10 cellular contexts compared by ENCODE assay signal in the genomic region with DNA sequence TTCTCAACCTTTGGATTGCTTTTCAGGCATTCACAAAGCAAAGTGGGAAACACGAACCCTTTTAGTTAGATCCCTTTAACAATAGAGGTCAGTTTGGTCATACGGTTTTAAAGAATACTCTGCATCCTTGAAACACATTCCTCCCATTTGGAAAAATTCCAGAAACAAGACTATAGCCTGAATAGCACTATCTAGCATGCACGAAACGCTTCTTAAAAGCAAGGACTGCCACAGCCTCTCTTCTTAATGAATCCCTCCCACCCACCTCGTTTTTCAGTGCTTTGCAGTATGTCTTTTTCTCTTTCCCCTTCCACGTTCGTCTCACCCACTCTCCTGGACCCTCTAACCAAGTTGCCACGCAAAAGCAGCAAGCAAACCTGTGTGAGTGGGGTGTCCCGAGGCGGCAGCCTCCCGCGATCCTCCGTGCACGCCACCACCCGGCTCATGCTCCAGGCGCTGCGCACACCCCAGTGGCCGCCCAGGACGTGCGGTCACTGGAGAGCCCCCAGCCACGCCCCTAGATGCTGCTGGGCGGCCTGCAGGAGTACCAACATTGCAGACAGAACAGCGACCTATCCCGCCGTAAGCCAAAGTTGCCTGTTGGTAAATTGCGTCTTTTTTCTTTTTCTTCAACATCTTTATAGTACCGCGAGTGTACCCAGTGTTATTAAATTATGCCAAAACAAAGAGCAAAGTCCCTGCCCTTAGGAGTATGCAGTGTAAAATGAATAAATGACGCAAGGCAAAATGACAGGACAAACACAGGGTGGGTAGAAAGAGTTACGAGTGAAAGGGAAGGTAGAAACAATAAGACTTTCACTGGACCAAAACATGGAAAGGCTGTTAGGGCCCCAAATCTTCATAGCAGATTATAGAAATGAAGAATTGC. TPM values are rescaled to one million over a fixed set of nuclear protein-coding genes. Genes with fewer than 3 reads are reported as not detected.
DNase-seq lines count a peak whose midpoint lies in the region; ATAC-seq and TF ChIP-seq lines count a peak whose summit lies in the region.
"Had no signal": no experiment of that assay in that cellular context is flagged by ENCODE, and none has a peak within 500 bp of the region (broad histone marks: within the 10 kb centered on the region; RNA-seq: fewer than 3 reads in every experiment).

Gene SLC38A4, minus strand, starts transcription at position 472 of the 889 bp plus-strand sequence. CDS start 32,926 bp downstream, outside the sequence.

- no peaks in the 10 kb centered on the region for H3K36me3 ChIP-seq in Panc1 (ENCODE audit: control insufficient read depth, insufficient read depth, low read length)

- in situ Hi-C loops in Panc1 (cut with HindIII; ENCODE audit: low pct_unique_long_range_greater_than_20kb, low sequenced_read_pairs), result no loop called here

- peak within 1 kb of the TSS; percentile 44 to 63 for H3K4me3 ChIP-seq in Panc1 (ENCODE audit: low read depth in 2 of 2, low read length in 2 of 2)
- peak within 1 kb of the TSS; percentile 33 for H3K4me3 ChIP-seq in fibroblast of pulmonary artery (replicated peaks; ENCODE audit: low read depth, low read length)

- intact Hi-C loops in Panc1 (cut with micrococcal nuclease; ENCODE audit: unreplicated experiment), result no loop called here

- H3K27ac ChIP-seq in Panc1 (ENCODE audit: low read length), result no peak within 1 kb of the TSS

- no peaks in the 10 kb centered on the region for H3K9me3 Mint-ChIP-seq in nephron

- H3K27ac Mint-ChIP-seq in nephron, result peak within 1 kb of the TSS in 2 of 3 experiments; percentile 52 to 55

- peak; percentile 98 for ATAC-seq in Panc1
- ATAC-seq in HG02623 (IDR thresholded peaks at IDR 0.05; ENCODE audit: unreplicated experiment), result no peak

- 0 out of 2 replicates have a peak, but pooled peaks cover 4% of the 10 kb centered on the region for H3K4me1 ChIP-seq in Panc1 (ENCODE audit: control insufficient read depth, insufficient read depth, low read length)

- no peaks in the 10 kb centered on the region for H3K36me3 Mint-ChIP-seq in nephron (ENCODE audit: low read depth)

- BruUV-seq in Panc1 (replicated peaks; lab: Mats Ljungman, UMichigan), result no TSS peak

- DNase-seq in AG20443 (ENCODE audit: low spot score) (peak; percentile 78), Panc1 (ENCODE audit: low read depth, low spot score) (no peak), fibroblast of pulmonary artery (ENCODE audit: low read depth) (peak; percentile 51), putamen (ENCODE audit: low spot score) (no peak), NOMO-1 treated with DMSO at 0.1 percent for 48 hours (lab: John Stamatoyannopoulos, UW; ENCODE audit: unreplicated experiment) (no peak), DMS153 treated with DMSO at 0.1 percent for 48 hours (lab: John Stamatoyannopoulos, UW; ENCODE audit: unreplicated experiment) (no peak)
- DNase-seq: GDM1, OCI-M1 had no signal

- H3K4me3 Mint-ChIP-seq in nephron, result peak within 1 kb of the TSS; percentile 79 to 85 (median 83)

- H3K27me3 Mint-ChIP-seq in nephron (ENCODE audit: low read depth), result peaks cover 51% of the 10 kb centered on the region

- TF ChIP-seq CTCF in Panc1 (IDR thresholded peaks at IDR 0.05), result peak; percentile 40
- TF ChIP-seq CTCF in fibroblast of pulmonary artery (IDR thresholded peaks at IDR 0.05; ENCODE audit: low read length, missing control alignments), result peak; percentile 13
- peak in 1 of 3 experiments; percentile 6 for TF ChIP-seq CTCF in nephron (IDR thresholded peaks at IDR 0.05; ENCODE audit: unreplicated experiment in 3 of 3)

- no peaks in the 10 kb centered on the region for H3K9me3 ChIP-seq in Panc1 (ENCODE audit: control insufficient read depth, insufficient read depth, low read depth, low read length)

- no peaks in the 10 kb centered on the region for H3K27me3 ChIP-seq in Panc1 (ENCODE audit: control insufficient read depth, insufficient read depth, low read length)

- POLR2A ChIA-PET in Panc1 (lab: Charles Lee), result no interaction called here

- CTCF ChIA-PET in Panc1 (lab: Charles Lee), result no interaction called here

- peaks cover 14% of the 10 kb centered on the region for H3K4me1 Mint-ChIP-seq in nephron

RNA-seq across cellular contexts. Expression of gene SLC38A4, which starts in this region (rescaled TPM):
- total RNA-seq in Panc1 (2021; ENCODE audit: unreplicated experiment), result 2.5 TPM
- polyA plus RNA-seq in Panc1 (2012; ENCODE audit: insufficient read length), result 0.85 TPM

Comparison
In these comparisons a context has a peak if more than half of its experiments do, and no peak if none do; other contexts are left out.
1. DNase-seq: peak in AG20443 (single experiment) and fibroblast of pulmonary artery (single experiment); none in Panc1 (single experiment), putamen (single experiment), NOMO-1 treated with DMSO at 0.1 percent for 48 hours (single experiment) and DMS153 treated with DMSO at 0.1 percent for 48 hours (single experiment).